16 cellular contexts compared by ENCODE assay signal in genomic region chr16:75063549-75064082, GRCh38. TPM values are rescaled to one million over a fixed set of nuclear protein-coding genes. Genes with fewer than 3 reads are reported as not detected.
A peak's percentile ranks its signal among the peaks of the same experiment; 100 is the strongest.
DNase-seq lines count a peak whose midpoint lies in the region; ATAC-seq and TF ChIP-seq lines count a peak whose summit lies in the region.
"Had no signal": no experiment of that assay in that cellular context is flagged by ENCODE, and none has a peak within 500 bp of the region (broad histone marks: within the 10 kb centered on the region; RNA-seq: fewer than 3 reads in every experiment).

No MANE protein-coding gene starts in this region.

- no peaks in the 10 kb centered on the region for H3K27me3 ChIP-seq in Peyer's patch
- H3K27me3 ChIP-seq in stomach smooth muscle (ENCODE audit: control insufficient read depth in 1 of 2, insufficient read depth in 2 of 2, low read length in 2 of 2), result no peaks in the 10 kb centered on the region
- no peaks in the 10 kb centered on the region for H3K27me3 ChIP-seq in right atrium auricular region
- H3K27me3 ChIP-seq: tibial nerve had no signal

- H3K9ac ChIP-seq in stomach smooth muscle (ENCODE audit: low read length in 2 of 2), result no peak overlapping the region

- H3K27me3 Mint-ChIP-seq in activated CD4-positive, alpha-beta T cell treated with anti-CD3 and anti-CD28 coated beads, Interleukin-2, amount 10 ng/mL, durations not matched to agents 24 days and 14 days, result no peaks in the 10 kb centered on the region
- peaks cover 2 to 12% (median 5%) of the 10 kb centered on the region in 3 donors for H3K27me3 Mint-ChIP-seq in immature natural killer cell (ENCODE audit: low read depth in 3 of 3)

- H3K9me3 ChIP-seq in Peyer's patch (no peaks in the 10 kb centered on the region), stomach smooth muscle (ENCODE audit: control insufficient read depth in 2 of 2, low read length in 2 of 2) (peaks cover 0 to 2% of the 10 kb centered on the region in 2 donors), right atrium auricular region (no peaks in the 10 kb centered on the region)
- H3K9me3 ChIP-seq: tibial nerve had no signal

- no peak for ATAC-seq in HG02970 (IDR thresholded peaks at IDR 0.05; ENCODE audit: low FRiP score, unreplicated experiment)
- ATAC-seq: GM12878, left ventricle myocardium superior had no signal

- no peak for TF ChIP-seq CTCF in Peyer's patch (IDR thresholded peaks at IDR 0.05)
- no peak for TF ChIP-seq CTCF in right atrium auricular region (IDR thresholded peaks at IDR 0.05)

- peaks cover 46% of the 10 kb centered on the region for H3K4me1 Mint-ChIP-seq in activated CD4-positive, alpha-beta T cell treated with anti-CD3 and anti-CD28 coated beads, Interleukin-2, amount 10 ng/mL, durations not matched to agents 24 days and 14 days
- peaks cover 29 to 48% of the 10 kb centered on the region in 2 donors for H3K4me1 Mint-ChIP-seq in immature natural killer cell

- H3K4me3 ChIP-seq in Peyer's patch (no peak overlapping the region), stomach smooth muscle (ENCODE audit: low read length in 2 of 2) (no peak overlapping the region), right atrium auricular region (no peak overlapping the region)
- H3K4me3 ChIP-seq: GM12878, tibial nerve had no signal

- DNase-seq in activated CD4-positive, alpha-beta T cell treated with anti-CD3 and anti-CD28 coated beads, Interleukin-2, amount 10 ng/mL, durations not matched to agents 24 days and 14 days, result no peak
- no peak for DNase-seq in activated CD4-positive, alpha-beta T cell treated with anti-CD3 and anti-CD28 coated beads, Interleukin-2, amount 50 U/mL, for 48 hours
- DNase-seq in Peyer's patch (no peak), immature natural killer cell (no peak), right atrium auricular region (ENCODE audit: low spot score) (no peak), NCI-H446 (lab: John Stamatoyannopoulos, UW) (no peak)
- DNase-seq: COR-L47; effector CD4-positive, alpha-beta T cell; HCEC 1CT; left ventricle myocardium superior; stimulated activated CD4-positive, alpha-beta T cell treated with anti-CD3 and anti-CD28 coated beads, Interleukin-1b, Interleukin-23, amount 100 ng/mL, for 48 hours had no signal

- peaks cover 7% of the 10 kb centered on the region for H3K36me3 Mint-ChIP-seq in activated CD4-positive, alpha-beta T cell treated with anti-CD3 and anti-CD28 coated beads, Interleukin-2, amount 10 ng/mL, durations not matched to agents 24 days and 14 days (ENCODE audit: low read depth)
- H3K36me3 Mint-ChIP-seq in immature natural killer cell, result peaks cover 0 to 3% (median 0%) of the 10 kb centered on the region in 3 donors

- H3K4me3 Mint-ChIP-seq in activated CD4-positive, alpha-beta T cell treated with anti-CD3 and anti-CD28 coated beads, Interleukin-2, amount 10 ng/mL, durations not matched to agents 24 days and 14 days, result peak overlapping the region; percentile 46
- H3K4me3 Mint-ChIP-seq in immature natural killer cell, result peak overlapping the region in 3 of 5 donors; percentile 26 to 42 (median 42)

- H3K27ac Mint-ChIP-seq in activated CD4-positive, alpha-beta T cell treated with anti-CD3 and anti-CD28 coated beads, Interleukin-2, amount 10 ng/mL, durations not matched to agents 24 days and 14 days, result peak overlapping the region; percentile 64
- H3K27ac Mint-ChIP-seq in immature natural killer cell, result peak overlapping the region in 1 of 6 donors; percentile 70

- H3K27ac ChIP-seq in Peyer's patch, result peak overlapping the region in 3 of 4 donors; percentile 76 to 93 (median 91)
- peak overlapping the region; percentile 91 for H3K27ac ChIP-seq in stomach smooth muscle (ENCODE audit: low read length)
- H3K27ac ChIP-seq in right atrium auricular region, result no peak overlapping the region
- H3K27ac ChIP-seq: tibial nerve had no signal

- intact Hi-C loops in activated CD4-positive, alpha-beta T cell treated with anti-CD3 and anti-CD28 coated beads, Interleukin-2, amount 10 ng/mL, durations not matched to agents 24 days and 14 days (cut with micrococcal nuclease), result loop anchor here (2.0 kb wide), 1 partner anchor 45 kb away; no protein-coding TSS in a partner anchor

- H3K36me3 ChIP-seq in Peyer's patch (no peaks in the 10 kb centered on the region), stomach smooth muscle (ENCODE audit: control insufficient read depth in 2 of 2, insufficient read depth in 2 of 2, low read length in 2 of 2) (no peaks in the 10 kb centered on the region), right atrium auricular region (no peaks in the 10 kb centered on the region)
- H3K36me3 ChIP-seq: tibial nerve had no signal

- H3K9me3 Mint-ChIP-seq in activated CD4-positive, alpha-beta T cell treated with anti-CD3 and anti-CD28 coated beads, Interleukin-2, amount 10 ng/mL, durations not matched to agents 24 days and 14 days, result no peaks in the 10 kb centered on the region
- H3K9me3 Mint-ChIP-seq in immature natural killer cell, result no peaks in the 10 kb centered on the region

- peaks cover 0 to 29% (median 6%) of the 10 kb centered on the region in 4 donors for H3K4me1 ChIP-seq in Peyer's patch
- H3K4me1 ChIP-seq in stomach smooth muscle (ENCODE audit: control insufficient read depth, insufficient read depth, low read length), result peaks cover 37% of the 10 kb centered on the region
- H3K4me1 ChIP-seq in right atrium auricular region, result peaks cover 0 to 22% of the 10 kb centered on the region in 2 donors

- no peak for TF ChIP-seq POLR2A in Peyer's patch (IDR thresholded peaks at IDR 0.05)

RNA-seq across cellular contexts. Expression of gene LDHD, which starts 53.0 kb away (rescaled TPM):
- 0.09 and 0.24 TPM in 2 replicates for total RNA-seq in activated CD4-positive, alpha-beta T cell treated with anti-CD3 and anti-CD28 coated beads, Interleukin-2, amount 10 ng/mL, durations not matched to agents 24 days and 14 days
- total RNA-seq in Peyer's patch, result 10 to 100 TPM in 3 of 4 donors, 1 to 10 TPM in 1; 2.5 to 37.0 (median 22.4) TPM
- polyA plus RNA-seq in immature natural killer cell, result under 1 TPM in 2 of 3 donors, not detected in 1; 0.10 to 0.16 TPM
- total RNA-seq in right atrium auricular region, result 10 to 100 TPM; 28.8 to 65.6 TPM
- polyA plus RNA-seq: neural cell had no signal

Comparison
In these comparisons a context has a peak if more than half of its experiments do, and no peak if none do; other contexts are left out.
1. H3K27ac ChIP-seq: peak in Peyer's patch (3 of 4) and stomach smooth muscle (single experiment); none in right atrium auricular region (0 of 2).